ENCODE assay signal across 11 cellular contexts in the genomic region with DNA sequence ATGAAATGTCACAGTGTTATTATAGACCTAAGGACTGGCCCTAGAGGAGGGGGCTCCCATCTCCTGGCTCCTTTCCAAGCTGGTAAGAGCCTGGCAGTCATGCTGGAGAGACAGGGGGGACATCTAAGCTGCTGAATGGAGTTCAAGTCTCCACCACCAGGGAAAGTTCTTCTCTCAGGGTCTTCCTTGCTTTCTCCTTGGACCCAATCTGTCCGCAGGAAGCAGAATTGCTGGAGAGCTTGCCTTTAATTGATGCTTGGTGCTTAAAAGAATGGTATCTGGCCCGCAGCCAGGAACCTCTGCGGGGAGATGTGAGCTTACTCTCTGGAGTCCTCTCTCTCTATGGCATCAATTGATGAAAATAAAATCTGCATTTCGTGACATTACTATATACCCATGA. TPM values are rescaled to one million over a fixed set of nuclear protein-coding genes. Genes with fewer than 3 reads are reported as not detected.
DNase-seq lines count a peak whose midpoint lies in the region; ATAC-seq and TF ChIP-seq lines count a peak whose summit lies in the region.
"Had no signal": no experiment of that assay in that cellular context is flagged by ENCODE, and none has a peak within 500 bp of the region (broad histone marks: within the 10 kb centered on the region; RNA-seq: fewer than 3 reads in every experiment).

No MANE protein-coding gene starts in this region.

- H3K9me3 ChIP-seq in sigmoid colon: no peaks in the 10 kb centered on the region

- no peak for TF ChIP-seq CTCF in sigmoid colon (IDR thresholded peaks at IDR 0.05)

- H3K27ac Mint-ChIP-seq in natural killer cell treated with Interleukin-12 subunit alpha and Interleukin-12 subunit beta and Interleukin-15 and Interleukin-18, amount 100 ng/mL, for 72 hours: no peak overlapping the region
- H3K27ac Mint-ChIP-seq in effector memory CD8-positive, alpha-beta T cell: no peak overlapping the region
- H3K27ac Mint-ChIP-seq: activated T-cell treated with anti-CD3 and anti-CD28 coated beads, Interleukin-2, amount 50 U/mL, for 72 hours had no signal

- H3K4me3 ChIP-seq in sigmoid colon: no peak overlapping the region

- no peak for ATAC-seq in natural killer cell treated with Interleukin-12 subunit alpha and Interleukin-12 subunit beta and Interleukin-15 and Interleukin-18, amount 100 ng/mL, for 72 hours
- no peak for ATAC-seq in effector memory CD8-positive, alpha-beta T cell (replicated peaks)
- ATAC-seq: activated T-cell treated with anti-CD3 and anti-CD28 coated beads, Interleukin-2, amount 50 U/mL, for 72 hours had no signal

- H3K4me3 Mint-ChIP-seq in natural killer cell treated with Interleukin-12 subunit alpha and Interleukin-12 subunit beta and Interleukin-15 and Interleukin-18, amount 100 ng/mL, for 72 hours: no peak overlapping the region
- H3K4me3 Mint-ChIP-seq in effector memory CD8-positive, alpha-beta T cell: no peak overlapping the region
- H3K4me3 Mint-ChIP-seq: activated T-cell treated with anti-CD3 and anti-CD28 coated beads, Interleukin-2, amount 50 U/mL, for 72 hours had no signal

- no peaks in the 10 kb centered on the region for H3K36me3 Mint-ChIP-seq in natural killer cell treated with Interleukin-12 subunit alpha and Interleukin-12 subunit beta and Interleukin-15 and Interleukin-18, amount 100 ng/mL, for 72 hours
- no peaks in the 10 kb centered on the region for H3K36me3 Mint-ChIP-seq in effector memory CD8-positive, alpha-beta T cell (ENCODE audit: insufficient read depth)

- peaks cover 10 to 17% of the 10 kb centered on the region in 2 donors for H3K27me3 Mint-ChIP-seq in natural killer cell treated with Interleukin-12 subunit alpha and Interleukin-12 subunit beta and Interleukin-15 and Interleukin-18, amount 100 ng/mL, for 72 hours
- H3K27me3 Mint-ChIP-seq in effector memory CD8-positive, alpha-beta T cell: peaks cover 11 to 34% of the 10 kb centered on the region in 2 donors

- TF ChIP-seq POLR2A in erythroblast (IDR thresholded peaks at IDR 0.05; ENCODE audit: low read length) (no peak), sigmoid colon (IDR thresholded peaks at IDR 0.05) (no peak)

- H3K9me3 Mint-ChIP-seq in natural killer cell treated with Interleukin-12 subunit alpha and Interleukin-12 subunit beta and Interleukin-15 and Interleukin-18, amount 100 ng/mL, for 72 hours: no peaks in the 10 kb centered on the region
- H3K9me3 Mint-ChIP-seq in effector memory CD8-positive, alpha-beta T cell: no peaks in the 10 kb centered on the region
- H3K9me3 Mint-ChIP-seq: activated T-cell treated with anti-CD3 and anti-CD28 coated beads, Interleukin-2, amount 50 U/mL, for 72 hours had no signal

- TF ChIP-seq RAD21 in Ishikawa (IDR thresholded peaks at IDR 0.05; ENCODE audit: low read depth): no peak

- H3K27ac ChIP-seq in sigmoid colon: peak overlapping the region; percentile 71 to 90 (median 89)

- DNase-seq in NCI-H524 treated with DMSO at 0.1 percent for 48 hours (lab: John Stamatoyannopoulos, UW) (peak; percentile 18), erythroblast (lab: John Stamatoyannopoulos, UW) (peak; percentile 20 to 43), sigmoid colon (peak; percentile 86), NCI-H1694 (lab: John Stamatoyannopoulos, UW) (no peak), NCI-H1694 treated with DMSO at 0.1 percent for 48 hours (lab: John Stamatoyannopoulos, UW) (no peak)
- no peak for DNase-seq in natural killer cell treated with Interleukin-12 subunit alpha and Interleukin-12 subunit beta and Interleukin-15 and Interleukin-18, amount 100 ng/mL, for 72 hours (ENCODE audit: low spot score)
- no peak for DNase-seq in effector memory CD8-positive, alpha-beta T cell
- DNase-seq: activated T-cell treated with anti-CD3 and anti-CD28 coated beads, Interleukin-2, amount 50 U/mL, for 72 hours; Calu3; H7 had no signal

- no peak for TF ChIP-seq EP300 in Ishikawa (IDR thresholded peaks at IDR 0.05; ENCODE audit: borderline replicate concordance)
- TF ChIP-seq EP300 in sigmoid colon (IDR thresholded peaks at IDR 0.05): no peak

- H3K4me1 Mint-ChIP-seq in natural killer cell treated with Interleukin-12 subunit alpha and Interleukin-12 subunit beta and Interleukin-15 and Interleukin-18, amount 100 ng/mL, for 72 hours (ENCODE audit: low read depth in 2 of 2): peaks cover 0 to 8% of the 10 kb centered on the region in 2 donors
- no peaks in the 10 kb centered on the region for H3K4me1 Mint-ChIP-seq in effector memory CD8-positive, alpha-beta T cell (ENCODE audit: low read depth in 2 of 2)

- no peaks in the 10 kb centered on the region for H3K36me3 ChIP-seq in sigmoid colon

- H3K4me1 ChIP-seq in sigmoid colon: peaks cover 0 to 67% (median 56%) of the 10 kb centered on the region in 4 donors

- no peaks in the 10 kb centered on the region for H3K27me3 ChIP-seq in sigmoid colon

- intact Hi-C loops in sigmoid colon (cut with DNase I): loop anchor here (1.0 to 5.0 kb wide), 3 partner anchors 14 to 83 kb away; no protein-coding TSS in a partner anchor

- WGBS in sigmoid colon, 2 donors: 79 to 82% methylated on average over 4 of the region's 4 CpGs

TF ChIP-seq in Ishikawa, 13 proteins besides CTCF, POLR2A, EP300 and RAD21:
- TF ChIP-seq NFIC (IDR thresholded peaks at IDR 0.05): peak; percentile 60
- no peak for TF ChIP-seq ZBTB7A (IDR thresholded peaks at IDR 0.05; ENCODE audit: low read depth)

RNA-seq across cellular contexts. Expression of a gene that starts 25.1 kb away (rescaled TPM):
- 10 to 100 TPM; 43.8 to 80.9 (median 55.5) TPM for total RNA-seq in sigmoid colon
- polyA plus RNA-seq in sigmoid colon: 10 to 100 TPM; 39.1 to 86.9 (median 66.1) TPM
- total RNA-seq in natural killer cell treated with Interleukin-12 subunit alpha and Interleukin-12 subunit beta and Interleukin-15 and Interleukin-18, amount 100 ng/mL, for 72 hours: 100 to 1,000 TPM; 131 to 243 TPM

Comparison
In these comparisons a context has a peak if more than half of its experiments do, and no peak if none do; other contexts are left out.
1. DNase-seq: peak in NCI-H524 treated with DMSO at 0.1 percent for 48 hours (single experiment), erythroblast (2 of 2) and sigmoid colon (single experiment); none in NCI-H1694 (single experiment), natural killer cell treated with Interleukin-12 subunit alpha and Interleukin-12 subunit beta and Interleukin-15 and Interleukin-18, amount 100 ng/mL, for 72 hours (single experiment), NCI-H1694 treated with DMSO at 0.1 percent for 48 hours (single experiment) and effector memory CD8-positive, alpha-beta T cell (0 of 3).